In the genomic region with DNA sequence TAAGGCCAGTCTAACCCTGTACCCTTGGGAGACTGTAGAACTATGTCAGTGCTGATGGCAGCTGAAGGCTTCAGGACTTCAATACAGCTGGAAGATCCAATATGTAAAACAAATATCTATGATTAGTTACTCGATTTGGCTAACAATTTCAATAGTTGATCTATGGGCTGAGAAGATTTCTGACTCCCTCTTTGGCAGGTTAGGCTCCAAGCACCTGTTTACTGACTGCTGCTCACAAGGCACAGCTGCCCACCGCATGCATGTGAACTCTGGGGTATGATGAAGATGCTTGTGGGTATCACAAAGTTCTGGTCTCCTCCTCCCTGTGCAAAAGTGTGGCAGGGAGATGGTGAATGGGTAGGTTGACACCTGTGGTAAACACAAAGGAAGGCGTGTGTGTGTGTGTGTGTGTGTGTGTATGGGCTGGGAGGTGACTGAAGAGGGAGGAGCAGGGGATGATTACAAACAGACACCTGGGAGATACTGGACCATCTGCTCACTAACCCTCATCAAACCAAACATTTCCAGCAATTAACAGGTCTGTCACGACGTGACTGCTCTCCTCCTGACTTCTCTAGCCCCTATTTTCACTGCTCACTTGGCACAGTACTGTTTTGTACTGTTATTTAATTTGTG, we compare ENCODE assay signal across 34 cellular contexts. TPM values are rescaled to one million over a fixed set of nuclear protein-coding genes. Genes with fewer than 3 reads are reported as not detected.
A peak's percentile ranks its signal among the peaks of the same experiment; 100 is the strongest.
DNase-seq lines count a peak whose midpoint lies in the region; ATAC-seq, FAIRE-seq and TF ChIP-seq lines count a peak whose summit lies in the region.
"Had no signal": no experiment of that assay in that cellular context is flagged by ENCODE, and none has a peak within 500 bp of the region (broad histone marks: within the 10 kb centered on the region; RNA-seq: fewer than 3 reads in every experiment).

No MANE protein-coding gene starts in this region.

- no peaks in the 10 kb centered on the region for H3K9me2 ChIP-seq in Karpas-422 (replicated peaks; ENCODE audit: insufficient read depth, low read length)

- BruUV-seq in GM12878 (replicated peaks; lab: Mats Ljungman, UMichigan), result TSS peak; percentile 27

- POLR2A ChIA-PET in GM12878 (lab: Charles Lee), result no interaction called here

- DNase-seq in NCI-H82 (lab: John Stamatoyannopoulos, UW) (peak; percentile 48), NCI-H82 treated with DMSO at 0.1 percent for 48 hours (lab: John Stamatoyannopoulos, UW; ENCODE audit: unreplicated experiment) (no peak), Karpas-422 (peak; percentile 91), GM12878 (ENCODE audit: low read depth, low spot score) (no peak), psoas muscle (no peak), NCI-H187 treated with DMSO at 0.1 percent for 48 hours (lab: John Stamatoyannopoulos, UW) (no peak), NCI-H2029 treated with DMSO at 0.1 percent for 48 hours (lab: John Stamatoyannopoulos, UW) (no peak), NCI-H510A (lab: John Stamatoyannopoulos, UW) (no peak)
- DNase-seq: activated CD4-positive, alpha-beta T cell treated with anti-CD3 and anti-CD28 coated beads for 4 hours; activated gamma-delta T cell treated with Interleukin-2 at 50 U/mL for 16 hours; CD8-positive, alpha-beta T cell; esophagus squamous epithelium; foreskin keratinocyte; heart left ventricle; left ventricle myocardium inferior; NCI-H1092 treated with DMSO at 0.1 percent for 48 hours; NCI-H2081 treated with DMSO at 0.1 percent for 48 hours; NCI-H510A treated with DMSO at 0.1 percent for 48 hours; nucleus accumbens; RPMI8226; SJCRH30; stimulated activated CD4-positive, alpha-beta T cell treated with anti-CD3 and anti-CD28 coated beads, Interleukin-2, amount 100 ng/mL, for 48 hours; stomach; SW 1271; T-helper 9 cell had no signal

- SMC1A ChIA-PET in GM12878 (lab: Charles Lee; ENCODE audit: uncharacterized antibody, unreplicated experiment), result interaction anchor here (1.2 to 1.4 kb wide), 2 partner anchors 13 to 39 kb away, joined by 3 to 5 read pairs; no protein-coding TSS in a partner anchor

- H3K9me3 ChIP-seq in Karpas-422 (ENCODE audit: low read length) (no peaks in the 10 kb centered on the region), GM12878 (replicated peaks; ENCODE audit: control insufficient read depth, insufficient read depth, low read length) (no peaks in the 10 kb centered on the region), psoas muscle (no peaks in the 10 kb centered on the region)
- H3K9me3 ChIP-seq: esophagus squamous epithelium, heart left ventricle, left ventricle myocardium inferior, SJCRH30, stomach, vagina had no signal

- intact Hi-C loops in GM12878 (cut with micrococcal nuclease; ENCODE audit: unreplicated experiment) (no loop called here), psoas muscle (cut with DNase I) (no loop called here)

- no peak for TF ChIP-seq RAD21 in GM12878 (IDR thresholded peaks at IDR 0.05; ENCODE audit: insufficient read depth, low read depth, low read length)

- in situ Hi-C loops in GM12878 (cut with MboI), result no loop called here

- CTCF ChIA-PET in GM12878 (lab: Yijun Ruan, JAX), result interaction anchor here (1.7 kb wide), 1 partner anchor 14 kb away, joined by 3 read pairs; no protein-coding TSS in a partner anchor

- ATAC-seq in GM12878 (no peak), psoas muscle (no peak)
- ATAC-seq: CD8-positive, alpha-beta T cell; foreskin keratinocyte; heart left ventricle; K562; sciatic nerve had no signal

- H3K9ac ChIP-seq in Karpas-422 (ENCODE audit: low read length), result peak overlapping the region; percentile 70
- no peak overlapping the region for H3K9ac ChIP-seq in GM12878 (ENCODE audit: control insufficient read depth, insufficient read depth, low read length)

- H3K27me3 ChIP-seq in Karpas-422 (ENCODE audit: low read length) (no peaks in the 10 kb centered on the region), GM12878 (replicated peaks in 1 of 2; ENCODE audit: control insufficient read depth in 2 of 2, insufficient read depth in 2 of 2, low read length in 1 of 2) (no peaks in the 10 kb centered on the region), psoas muscle (ENCODE audit: insufficient read depth in 3 of 3, low read length in 2 of 3) (no peaks in the 10 kb centered on the region)
- H3K27me3 ChIP-seq: dorsolateral prefrontal cortex, esophagus squamous epithelium, foreskin keratinocyte, heart left ventricle, SJCRH30, stomach, vagina had no signal

- H3K27ac ChIP-seq in Karpas-422 (ENCODE audit: low read length) (peak overlapping the region; percentile 100), GM12878 (ENCODE audit: control insufficient read depth, insufficient read depth) (no peak overlapping the region), psoas muscle (peak overlapping the region; percentile 42)
- H3K27ac ChIP-seq: esophagus squamous epithelium, foreskin keratinocyte, heart left ventricle, left ventricle myocardium inferior, SJCRH30, stomach, vagina, VCaP had no signal

- H3K36me3 ChIP-seq in Karpas-422 (ENCODE audit: insufficient read depth, low read length) (peaks cover 68% of the 10 kb centered on the region), GM12878 (ENCODE audit: control insufficient read depth in 2 of 2, insufficient read depth in 2 of 2, low read length in 1 of 2) (peaks cover 11 to 31% of the 10 kb centered on the region in 2 experiments), psoas muscle (ENCODE audit: insufficient read depth in 1 of 2, low read depth in 1 of 2) (peaks cover 34 to 98% of the 10 kb centered on the region in 2 donors)

- peak overlapping the region; percentile 74 for H3K4me2 ChIP-seq in Karpas-422 (ENCODE audit: low read depth, low read length, poor library complexity, severe bottlenecking)
- no peak overlapping the region for H3K4me2 ChIP-seq in GM12878 (ENCODE audit: control insufficient read depth, insufficient read depth)

- no peak for TF ChIP-seq EP300 in GM12878 (IDR thresholded peaks at IDR 0.05; ENCODE audit: borderline replicate concordance in 1 of 2, control insufficient read depth in 1 of 2, low read depth in 2 of 2, low read length in 2 of 2)

- WGBS in GM12878 (ENCODE audit: insufficient coverage, insufficient replicate concordance, low lambda C conversion rate, missing lambda C conversion rate), result 7% methylated on average over 5 of the region's 5 CpGs
- 76 to 90% (median 79%) methylated on average over 5 of the region's 5 CpGs for WGBS in psoas muscle, 3 donors

- no peak for TF ChIP-seq POLR2A in GM12878 (IDR thresholded peaks at IDR 0.05; ENCODE audit: low read depth, low read length)

- TF ChIP-seq CTCF in GM12878 (IDR thresholded peaks at IDR 0.05 in 2 of 3, conservative IDR thresholded peaks at IDR 0.05 in 1 of 3; ENCODE audit: control insufficient read depth in 2 of 3, extremely low read depth in 1 of 3, insufficient read depth in 1 of 3, low read depth in 3 of 3, low read length in 3 of 3) (no peak), psoas muscle (IDR thresholded peaks at IDR 0.05) (no peak)

- RAD21 ChIA-PET in GM12878 (lab: Charles Lee; ENCODE audit: unreplicated experiment), result no interaction called here

- peaks cover 17% of the 10 kb centered on the region for H3K79me2 ChIP-seq in Karpas-422 (ENCODE audit: low read length)
- no peaks in the 10 kb centered on the region for H3K79me2 ChIP-seq in GM12878 (ENCODE audit: control insufficient read depth, insufficient read depth, low read length)

- H3K4me1 ChIP-seq in Karpas-422 (ENCODE audit: low read length) (peaks cover 74% of the 10 kb centered on the region), GM12878 (ENCODE audit: control insufficient read depth, insufficient read depth, low read length) (no peaks in the 10 kb centered on the region), psoas muscle (no peaks in the 10 kb centered on the region)
- H3K4me1 ChIP-seq: esophagus squamous epithelium, foreskin keratinocyte, heart left ventricle, left ventricle myocardium inferior, SJCRH30, stomach, vagina had no signal

- no peaks in the 10 kb centered on the region for H4K20me1 ChIP-seq in Karpas-422 (ENCODE audit: insufficient read depth, low read depth, low read length)
- H4K20me1 ChIP-seq in GM12878 (ENCODE audit: control insufficient read depth, insufficient read depth), result no peaks in the 10 kb centered on the region; the same call in 1 of the 2 replicates

- FAIRE-seq in GM12878 (lab: Jason Lieb, UNC), result no peak
- FAIRE-seq: astrocyte, endometrium, H54, K562, keratinocyte had no signal

- H3K4me3 ChIP-seq in Karpas-422 (ENCODE audit: low read length), result peak overlapping the region; percentile 59
- H3K4me3 ChIP-seq in GM12878, result no peak overlapping the region
- no peak overlapping the region for H3K4me3 ChIP-seq in psoas muscle
- H3K4me3 ChIP-seq: dorsolateral prefrontal cortex, esophagus squamous epithelium, heart left ventricle, K562, left ventricle myocardium inferior, SJCRH30, stomach, vagina had no signal

- no peak overlapping the region for H2AFZ ChIP-seq in Karpas-422 (ENCODE audit: low read length)
- H2AFZ ChIP-seq in GM12878 (ENCODE audit: control insufficient read depth, low read depth, low read length), result no peak overlapping the region

TF ChIP-seq in GM12878, 131 proteins besides CTCF, POLR2A, EP300 and RAD21 (continues in another document):
- TF ChIP-seq MTA3 (IDR thresholded peaks at IDR 0.05; ENCODE audit: borderline replicate concordance, low read length) (no peak), SPI1 (IDR thresholded peaks at IDR 0.05; ENCODE audit: borderline replicate concordance, insufficient read depth, low read depth, low read length) (no peak)

RNA-seq across cellular contexts. Expression of a gene that starts 18.1 kb away (rescaled TPM):
- 68.1 and 91.4 TPM in 2 replicates for total RNA-seq in Karpas-422 (2014; rRNA removed; shearing (Covaris generic); ENCODE audit: low replicate concordance)
- total RNA-seq in GM12878 (2013; cell fraction: nucleolus; rRNA removed), result 38.6 and 41.0 TPM in 2 replicates
- total RNA-seq in GM12878 (2014; rRNA removed) (32.8 and 40.2 TPM in 2 replicates), GM12878 (2014; rRNA removed; fragmentation: Illumina TruSeq; extraction: Trizol) (25.9 and 26.7 TPM in 2 replicates), GM12878 (2021) (37.3 and 38.5 TPM in 2 replicates), psoas muscle (10 to 100 TPM; 36.7 to 60.7 (median 40.3) TPM)
- polyA plus RNA-seq in GM12878 (2011; ENCODE audit: low read depth), result 17.4 TPM
- polyA plus RNA-seq in GM12878 (2011; rRNA removed) (25.8 and 40.0 TPM in 2 replicates), GM12878 (2014; fragmentation: Illumina TruSeq; extraction: Trizol) (39.6 and 43.8 TPM in 2 replicates), GM12878 (2014; fragmentation: Nextera tagmentation; extraction: Ambion mirVana) (10 to 100 TPM; 14.2 to 14.8 TPM), GM12878 (2014; rRNA removed) (37.4 and 37.9 TPM in 2 replicates), GM12878 (2016; fragmentation: Nextera tagmentation; extraction: Ambion mirVana) (10 to 100 TPM; 36.0 to 38.5 TPM), psoas muscle (10 to 100 TPM; 21.2 to 49.4 (median 40.3) TPM)
- 53.1 and 57.0 TPM in 2 replicates for polyA plus RNA-seq in GM12878 (2011; cell fraction: cytosol; rRNA removed)
- polyA plus RNA-seq in GM12878 (2011; cell fraction: nucleus; rRNA removed), result 62.7 and 67.3 TPM in 2 replicates
- polyA plus RNA-seq in GM12878 (2012), result 19.1 and 20.4 TPM in 2 replicates
- polyA minus RNA-seq in GM12878 (2011; rRNA and poly(A)+ RNA removed), result 55.2 and 55.7 TPM in 2 replicates
- 17.6 and 23.6 TPM in 2 replicates for polyA minus RNA-seq in GM12878 (2011; cell fraction: cytosol; rRNA and poly(A)+ RNA removed)
- polyA minus RNA-seq in GM12878 (2011; cell fraction: nucleus; rRNA and poly(A)+ RNA removed), result 17.5 and 29.4 TPM in 2 replicates

Comparison
In these comparisons a context has a peak if more than half of its experiments do, and no peak if none do; other contexts are left out.
1. DNase-seq: peak in NCI-H82 (single experiment) and Karpas-422 (single experiment); none in NCI-H82 treated with DMSO at 0.1 percent for 48 hours (single experiment), GM12878 (single experiment), psoas muscle (0 of 2), NCI-H187 treated with DMSO at 0.1 percent for 48 hours (single experiment), NCI-H2029 treated with DMSO at 0.1 percent for 48 hours (single experiment) and NCI-H510A (single experiment).